ENCODE assay signal across 11 cellular contexts in genomic region chr11:121741954-121742361, GRCh38.
DNase-seq lines count a peak whose midpoint lies in the region; ATAC-seq, FAIRE-seq and TF ChIP-seq lines count a peak whose summit lies in the region.
"Had no signal": no experiment of that assay in that cellular context is flagged by ENCODE, and none has a peak within 500 bp of the region (broad histone marks: within the 10 kb centered on the region; RNA-seq: fewer than 3 reads in every experiment).

No MANE protein-coding gene starts in this region.

- H3K27ac Mint-ChIP-seq in nephron progenitor cell, result peak overlapping the region; percentile 32

- TF ChIP-seq CTCF in SK-N-SH (IDR thresholded peaks at IDR 0.05) (no peak), nephron progenitor cell (IDR thresholded peaks at IDR 0.05) (no peak), tibial nerve (IDR thresholded peaks at IDR 0.05) (peak in 2 of 5 experiments; percentile 1 to 6)

- CTCF ChIA-PET in SK-N-SH (lab: Yijun Ruan, JAX) (interaction anchor here (0.7 to 1.8 kb wide), 7 partner anchors 18 to 764 kb away, joined by 3 to 16 read pairs (median 4); no protein-coding TSS in a partner anchor), HEK293T (lab: Yijun Ruan, JAX) (no interaction called here)

- no peak for FAIRE-seq in urothelium cell line (lab: Jason Lieb, UNC)

- peak overlapping the region; percentile 6; the same call in 1 of the 2 replicates for H3K9ac ChIP-seq in SK-N-SH
- H3K9ac ChIP-seq: parathyroid adenoma had no signal

- DNase-seq in SK-N-SH (peak; percentile 36), foreskin melanocyte (peak; percentile 63), nephron progenitor cell (no peak), tibial nerve (ENCODE audit: low spot score in 2 of 2) (peak; percentile 75 to 80), HEK293T (ENCODE audit: extremely low spot score) (no peak), urothelium cell line (ENCODE audit: low spot score) (no peak)
- DNase-seq in activated CD4-positive, alpha-beta T cell treated with anti-CD3 and anti-CD28 coated beads for 1 hour, result no peak
- DNase-seq: activated CD8-positive, alpha-beta memory T cell treated with anti-CD3 and anti-CD28 coated beads, Interleukin-2, amount 50 U/mL, for 4 hours; stimulated activated naive CD4-positive, alpha-beta T cell treated with Interleukin-2 at 50 U/mL for 16 hours had no signal

- no peaks in the 10 kb centered on the region for H3K4me1 Mint-ChIP-seq in nephron progenitor cell

- no peaks in the 10 kb centered on the region for H3K9me2 ChIP-seq in SK-N-SH

- TF ChIP-seq EP300 in SK-N-SH (IDR thresholded peaks at IDR 0.05; ENCODE audit: borderline replicate concordance in 1 of 2, low read depth in 1 of 2, low read length in 1 of 2) (peak; percentile 80 to 89; a peak in 3 of 4 replicates), tibial nerve (IDR thresholded peaks at IDR 0.05) (peak; percentile 64 to 94)

- ATAC-seq in HG02759 (IDR thresholded peaks at IDR 0.05; ENCODE audit: unreplicated experiment), result no peak

- H3K79me2 ChIP-seq in SK-N-SH (ENCODE audit: insufficient read depth), result no peaks in the 10 kb centered on the region
- H3K79me2 ChIP-seq: parathyroid adenoma had no signal

- H3K36me3 ChIP-seq in SK-N-SH (replicated peaks in 1 of 2; ENCODE audit: control insufficient read depth in 1 of 2, insufficient read depth in 2 of 2, low read length in 1 of 2) (no peaks in the 10 kb centered on the region), tibial nerve (no peaks in the 10 kb centered on the region)

- H4K20me1 ChIP-seq in SK-N-SH (ENCODE audit: insufficient read depth), result no peaks in the 10 kb centered on the region

- peak overlapping the region; percentile 91 for H2AFZ ChIP-seq in SK-N-SH (ENCODE audit: low read depth)
- H2AFZ ChIP-seq: parathyroid adenoma had no signal

- no peaks in the 10 kb centered on the region for H3K27me3 Mint-ChIP-seq in nephron progenitor cell (ENCODE audit: low read depth, poor library complexity)

- no peaks in the 10 kb centered on the region for H3K36me3 Mint-ChIP-seq in nephron progenitor cell (ENCODE audit: low read depth)

- POLR2A ChIA-PET in SK-N-SH (lab: Yijun Ruan, JAX), result interaction anchor here (1.4 to 1.7 kb wide), 2 partner anchors 19 to 70 kb away, joined by 4 to 6 read pairs; no protein-coding TSS in a partner anchor
- POLR2A ChIA-PET in HEK293T (lab: Yijun Ruan, JAX), result interaction anchor here (0.5 kb wide), 1 partner anchor 147 kb away, joined by 4 read pairs; no protein-coding TSS in a partner anchor

- peak overlapping the region; percentile 74 to 98 for H3K27ac ChIP-seq in SK-N-SH (ENCODE audit: low read depth in 2 of 2, low read length in 1 of 2)
- H3K27ac ChIP-seq in tibial nerve, result peak overlapping the region; percentile 67 to 95 (median 88)
- H3K27ac ChIP-seq: parathyroid adenoma had no signal

- peaks cover 10% of the 10 kb centered on the region; the same call in 1 of the 2 replicates for H3K9me3 ChIP-seq in SK-N-SH
- peaks cover 0 to 12% (median 0%) of the 10 kb centered on the region in 4 donors for H3K9me3 ChIP-seq in tibial nerve

- TF ChIP-seq POLR2A in tibial nerve (IDR thresholded peaks at IDR 0.05), result peak in 1 of 2 donors; percentile 27

- H3K4me3 Mint-ChIP-seq in nephron progenitor cell, result no peak overlapping the region

- 0 out of 2 replicates have a peak, but pooled peaks have one; percentile 6 for TF ChIP-seq RAD21 in SK-N-SH (IDR thresholded peaks at IDR 0.05; ENCODE audit: low read length)

- H3K27me3 ChIP-seq in SK-N-SH (ENCODE audit: insufficient read depth) (no peaks in the 10 kb centered on the region), tibial nerve (no peaks in the 10 kb centered on the region)

- 16% methylated on average over 8 of the region's 8 CpGs for WGBS in SK-N-SH (ENCODE audit: low lambda C conversion rate)
- WGBS in tibial nerve, 2 donors, result 20 to 30% methylated on average over 8 of the region's 8 CpGs

- no peaks in the 10 kb centered on the region for H3F3A ChIP-seq in SK-N-SH (replicated peaks; ENCODE audit: insufficient read depth)

- peak overlapping the region; percentile 45 for H3K4me2 ChIP-seq in SK-N-SH

- H3K4me3 ChIP-seq in SK-N-SH (ENCODE audit: low read depth in 2 of 2, low read length in 1 of 2), result peak overlapping the region in 1 of 2 experiments; percentile 9; a peak in 1 of 4 replicates
- peak overlapping the region in 2 of 4 donors; percentile 0 to 22 for H3K4me3 ChIP-seq in tibial nerve

- peaks cover 20% of the 10 kb centered on the region for H3K9me3 Mint-ChIP-seq in nephron progenitor cell

- H3K4me1 ChIP-seq in SK-N-SH (ENCODE audit: control insufficient read depth in 1 of 2, insufficient read depth in 2 of 2, low read depth in 1 of 2, low read length in 1 of 2) (peaks cover 9 to 20% of the 10 kb centered on the region in 2 experiments; a peak in 3 of 4 replicates), tibial nerve (peaks cover 3 to 34% (median 16%) of the 10 kb centered on the region in 4 donors)
- H3K4me1 ChIP-seq: parathyroid adenoma had no signal

TF ChIP-seq in SK-N-SH, 30 proteins besides CTCF, POLR2A, EP300 and RAD21 (continues in another document):
- TF ChIP-seq CHD2 (IDR thresholded peaks at IDR 0.05; ENCODE audit: low read length, partially characterized antibody) (peak; percentile 47), RXRA (IDR thresholded peaks at IDR 0.05; ENCODE audit: borderline replicate concordance, low read depth) (no peak), ELF1 (IDR thresholded peaks at IDR 0.05) (no peak), MAX (IDR thresholded peaks at IDR 0.05; ENCODE audit: low read depth) (no peak), SIN3A (IDR thresholded peaks at IDR 0.05; ENCODE audit: borderline replicate concordance, low read depth, low read length) (0 out of 2 replicates have a peak, but pooled peaks have one; percentile 35), USF1 (IDR thresholded peaks at IDR 0.05; ENCODE audit: borderline replicate concordance, low read depth) (no peak), GATA2 (CRISPR knock-in tag; IDR thresholded peaks at IDR 0.05) (peak; percentile 76), TAF1 (IDR thresholded peaks at IDR 0.05; ENCODE audit: borderline replicate concordance, low read depth, low read length) (0 out of 2 replicates have a peak, but pooled peaks have one; percentile 29), NFIC (IDR thresholded peaks at IDR 0.05; ENCODE audit: borderline replicate concordance) (peak; percentile 72)
- TF ChIP-seq, protein P1, sequence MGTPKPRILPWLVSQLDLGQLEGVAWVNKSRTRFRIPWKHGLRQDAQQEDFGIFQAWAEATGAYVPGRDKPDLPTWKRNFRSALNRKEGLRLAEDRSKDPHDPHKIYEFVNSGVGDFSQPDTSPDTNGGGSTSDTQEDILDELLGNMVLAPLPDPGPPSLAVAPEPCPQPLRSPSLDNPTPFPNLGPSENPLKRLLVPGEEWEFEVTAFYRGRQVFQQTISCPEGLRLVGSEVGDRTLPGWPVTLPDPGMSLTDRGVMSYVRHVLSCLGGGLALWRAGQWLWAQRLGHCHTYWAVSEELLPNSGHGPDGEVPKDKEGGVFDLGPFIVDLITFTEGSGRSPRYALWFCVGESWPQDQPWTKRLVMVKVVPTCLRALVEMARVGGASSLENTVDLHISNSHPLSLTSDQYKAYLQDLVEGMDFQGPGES (IDR thresholded peaks at IDR 0.05; ENCODE audit: low read depth, low read length), result no peak

TF ChIP-seq in HEK293T, 16 proteins besides CTCF, POLR2A, EP300 and RAD21:
- TF ChIP-seq SUZ12 (IDR thresholded peaks at IDR 0.05), result no peak
- no peak for TF ChIP-seq ELF4 (IDR thresholded peaks at IDR 0.05)
- no peak for TF ChIP-seq CTBP1 (IDR thresholded peaks at IDR 0.05; ENCODE audit: borderline replicate concordance)
- no peak for TF ChIP-seq BHLHE40 (IDR thresholded peaks at IDR 0.05; ENCODE audit: borderline replicate concordance)
- no peak for TF ChIP-seq TARDBP (IDR thresholded peaks at IDR 0.05)
- no peak for TF ChIP-seq FOXA1 (IDR thresholded peaks at IDR 0.05)
- TF ChIP-seq HDGF (IDR thresholded peaks at IDR 0.05; ENCODE audit: borderline replicate concordance), result no peak
- TF ChIP-seq, protein P2, sequence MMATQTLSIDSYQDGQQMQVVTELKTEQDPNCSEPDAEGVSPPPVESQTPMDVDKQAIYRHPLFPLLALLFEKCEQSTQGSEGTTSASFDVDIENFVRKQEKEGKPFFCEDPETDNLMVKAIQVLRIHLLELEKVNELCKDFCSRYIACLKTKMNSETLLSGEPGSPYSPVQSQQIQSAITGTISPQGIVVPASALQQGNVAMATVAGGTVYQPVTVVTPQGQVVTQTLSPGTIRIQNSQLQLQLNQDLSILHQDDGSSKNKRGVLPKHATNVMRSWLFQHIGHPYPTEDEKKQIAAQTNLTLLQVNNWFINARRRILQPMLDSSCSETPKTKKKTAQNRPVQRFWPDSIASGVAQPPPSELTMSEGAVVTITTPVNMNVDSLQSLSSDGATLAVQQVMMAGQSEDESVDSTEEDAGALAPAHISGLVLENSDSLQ (IDR thresholded peaks at IDR 0.05), result no peak
- no peak for TF ChIP-seq FOXK2 (IDR thresholded peaks at IDR 0.05)
- TF ChIP-seq L3MBTL2 (conservative IDR thresholded peaks at IDR 0.05), result no peak
- no peak for TF ChIP-seq FOXM1 (IDR thresholded peaks at IDR 0.05; ENCODE audit: borderline replicate concordance)
- no peak for TF ChIP-seq ZNF384 (IDR thresholded peaks at IDR 0.05)
- TF ChIP-seq ARNT (IDR thresholded peaks at IDR 0.05), result no peak
- no peak for TF ChIP-seq LEF1 (IDR thresholded peaks at IDR 0.05; ENCODE audit: borderline replicate concordance)
- TF ChIP-seq SP1 (IDR thresholded peaks at IDR 0.05), result no peak
- TF ChIP-seq NFRKB (IDR thresholded peaks at IDR 0.05), result no peak

Comparison
In these comparisons a context has a peak if more than half of its experiments do, and no peak if none do; other contexts are left out.
1. DNase-seq: peak in SK-N-SH (single experiment), foreskin melanocyte (single experiment) and tibial nerve (2 of 2); none in nephron progenitor cell (single experiment), HEK293T (single experiment), urothelium cell line (single experiment) and activated CD4-positive, alpha-beta T cell treated with anti-CD3 and anti-CD28 coated beads for 1 hour (single experiment).